In genomic region chr21:45822002-45822397, GRCh38 we compare ENCODE assay signal across 18 cellular contexts.
"Had no signal": no experiment of that assay in that cellular context is flagged by ENCODE, and none has a peak within 500 bp of the region (broad histone marks: within the 10 kb centered on the region; RNA-seq: fewer than 3 reads in every experiment).

No MANE protein-coding gene starts in this region.

- H3K27me3 ChIP-seq: dorsolateral prefrontal cortex, spleen, thyroid gland had no signal

- H3K9me3 Mint-ChIP-seq: activated CD4-positive, alpha-beta memory T cell treated with anti-CD3 and anti-CD28 coated beads, Interleukin-2, amount 10 ng/mL, durations not matched to agents 7 days and 5 days; activated CD4-positive, alpha-beta T cell treated with anti-CD3 and anti-CD28 coated beads, Interleukin-2, amount 10 ng/mL, durations not matched to agents 24 days and 14 days; activated naive CD4-positive, alpha-beta T cell treated with anti-CD3 and anti-CD28 coated beads, Interleukin-2, amount 50 U/mL, for 72 hours; memory B cell; nephron progenitor cell; T-helper 1 cell treated with Interleukin-12 subunit alpha and Interleukin-12 subunit beta and Interleukin-4 antibody, amounts not matched to agents 30 μg/mL and 1 μg/mL, for 36 hours had no signal

- H3K4me3 ChIP-seq: dorsolateral prefrontal cortex, esophagus squamous epithelium, gastrocnemius medialis, spleen, thyroid gland had no signal

- ATAC-seq: activated naive CD4-positive, alpha-beta T cell treated with anti-CD3 and anti-CD28 coated beads, Interleukin-2, amount 50 U/mL, for 72 hours; gastrocnemius medialis had no signal

- H3K4me3 Mint-ChIP-seq: activated CD4-positive, alpha-beta memory T cell treated with anti-CD3 and anti-CD28 coated beads, Interleukin-2, amount 10 ng/mL, durations not matched to agents 7 days and 5 days; memory B cell; nephron progenitor cell had no signal

- FAIRE-seq: astrocyte, colon had no signal

- H3K27ac Mint-ChIP-seq: activated CD4-positive, alpha-beta memory T cell treated with anti-CD3 and anti-CD28 coated beads, Interleukin-2, amount 10 ng/mL, durations not matched to agents 7 days and 5 days; memory B cell; nephron progenitor cell had no signal

- H3K4me1 ChIP-seq: gastrocnemius medialis, thyroid gland had no signal

- H3K36me3 ChIP-seq: esophagus squamous epithelium, gastrocnemius medialis, spleen, thyroid gland had no signal

- H3K27me3 Mint-ChIP-seq: activated CD4-positive, alpha-beta T cell treated with anti-CD3 and anti-CD28 coated beads, Interleukin-2, amount 10 ng/mL, durations not matched to agents 24 days and 14 days had no signal

- H3K36me3 Mint-ChIP-seq: memory B cell had no signal

- DNase-seq: activated CD4-positive, alpha-beta memory T cell treated with anti-CD3 and anti-CD28 coated beads, Interleukin-2, amount 10 ng/mL, durations not matched to agents 7 days and 5 days; activated CD4-positive, alpha-beta T cell treated with anti-CD3 and anti-CD28 coated beads, Interleukin-2, amount 10 ng/mL, durations not matched to agents 24 days and 14 days; activated CD4-positive, CD25-positive, alpha-beta regulatory T cell; central memory CD4-positive, alpha-beta T cell; esophagus squamous epithelium; gastrocnemius medialis; hypothalamus; nephron progenitor cell; spleen; stimulated activated CD4-positive, alpha-beta T cell treated with anti-CD3 and anti-CD28 coated beads, Interleukin-4, amount 100 ng/mL, for 1 hour; stimulated activated naive CD4-positive, alpha-beta T cell treated with Interleukin-2 at 50 U/mL for 16 hours; thyroid gland had no signal

- H3K27ac ChIP-seq: dorsolateral prefrontal cortex, esophagus squamous epithelium, gastrocnemius medialis, spleen, thyroid gland had no signal

- H3K9me3 ChIP-seq: esophagus squamous epithelium, gastrocnemius medialis, spleen, thyroid gland had no signal
